8 cellular contexts compared by ENCODE assay signal in genomic region chr4:57109847-57110634, GRCh38. TPM values are rescaled to one million over a fixed set of nuclear protein-coding genes. Genes with fewer than 3 reads are reported as not detected.
A peak's percentile ranks its signal among the peaks of the same experiment; 100 is the strongest.
DNase-seq lines count a peak whose midpoint lies in the region; ATAC-seq and TF ChIP-seq lines count a peak whose summit lies in the region.

A gene with protein sequence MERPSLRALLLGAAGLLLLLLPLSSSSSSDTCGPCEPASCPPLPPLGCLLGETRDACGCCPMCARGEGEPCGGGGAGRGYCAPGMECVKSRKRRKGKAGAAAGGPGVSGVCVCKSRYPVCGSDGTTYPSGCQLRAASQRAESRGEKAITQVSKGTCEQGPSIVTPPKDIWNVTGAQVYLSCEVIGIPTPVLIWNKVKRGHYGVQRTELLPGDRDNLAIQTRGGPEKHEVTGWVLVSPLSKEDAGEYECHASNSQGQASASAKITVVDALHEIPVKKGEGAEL (minus strand): TSS chr4:57110385. CDS start chr4:57110351, 34 bp downstream.

- no peaks in the 10 kb centered on the region for H3K9me3 Mint-ChIP-seq in activated naive CD8-positive, alpha-beta T cell treated with anti-CD3 and anti-CD28 coated beads for 36 hours
- H3K9me3 Mint-ChIP-seq in glutamatergic neuron (ENCODE audit: unreplicated experiment) = peaks cover 10% of the 10 kb centered on the region

- ATAC-seq in GM18867 (IDR thresholded peaks at IDR 0.05; ENCODE audit: unreplicated experiment) = peak; percentile 21

- no peaks in the 10 kb centered on the region for H3K36me3 Mint-ChIP-seq in activated naive CD8-positive, alpha-beta T cell treated with anti-CD3 and anti-CD28 coated beads for 36 hours
- H3K36me3 Mint-ChIP-seq in glutamatergic neuron (ENCODE audit: unreplicated experiment) = no peaks in the 10 kb centered on the region

- H3K27me3 Mint-ChIP-seq in activated naive CD8-positive, alpha-beta T cell treated with anti-CD3 and anti-CD28 coated beads for 36 hours = peaks cover 66% of the 10 kb centered on the region
- H3K27me3 Mint-ChIP-seq in glutamatergic neuron (ENCODE audit: unreplicated experiment) = peaks cover 23% of the 10 kb centered on the region

- no peak within 1 kb of the TSS for H3K27ac Mint-ChIP-seq in activated naive CD8-positive, alpha-beta T cell treated with anti-CD3 and anti-CD28 coated beads for 36 hours
- no peak within 1 kb of the TSS for H3K27ac Mint-ChIP-seq in glutamatergic neuron (ENCODE audit: unreplicated experiment)

- peak within 1 kb of the TSS; percentile 72 for H3K4me3 Mint-ChIP-seq in activated naive CD8-positive, alpha-beta T cell treated with anti-CD3 and anti-CD28 coated beads for 36 hours
- H3K4me3 Mint-ChIP-seq in glutamatergic neuron (ENCODE audit: unreplicated experiment) = peak within 1 kb of the TSS; percentile 93

- H2AFZ ChIP-seq in neuron (ENCODE audit: low read depth, low read length) = peak within 1 kb of the TSS; percentile 67

- no peak for TF ChIP-seq CTCF in glutamatergic neuron (IDR thresholded peaks at IDR 0.05; ENCODE audit: partially characterized antibody, unreplicated experiment)

- H3K27me3 ChIP-seq in neuron (ENCODE audit: insufficient read depth, low read length) = no peaks in the 10 kb centered on the region

- H3K4me1 Mint-ChIP-seq in activated naive CD8-positive, alpha-beta T cell treated with anti-CD3 and anti-CD28 coated beads for 36 hours = peaks cover 9% of the 10 kb centered on the region
- H3K4me1 Mint-ChIP-seq in glutamatergic neuron (ENCODE audit: low read depth, unreplicated experiment) = peaks cover 4% of the 10 kb centered on the region

- no peaks in the 10 kb centered on the region for H3K9me3 ChIP-seq in neuron (ENCODE audit: low read length)

- H3K4me3 ChIP-seq in neuron (ENCODE audit: low read length) = peak within 1 kb of the TSS; percentile 36

- peak; percentile 90 for DNase-seq in AG08395 (ENCODE audit: low spot score)
- peak; percentile 51 for DNase-seq in HuH-7 (ENCODE audit: low spot score)
- peak; percentile 9 for DNase-seq in activated naive CD8-positive, alpha-beta T cell treated with anti-CD3 and anti-CD28 coated beads for 36 hours
- DNase-seq in glutamatergic neuron = peak; percentile 43
- DNase-seq in NCI-H128 (lab: John Stamatoyannopoulos, UW; ENCODE audit: unreplicated experiment) = no peak
- no peak for DNase-seq in stimulated activated naive CD4-positive, alpha-beta T cell (lab: John Stamatoyannopoulos, UW)

- H3K36me3 ChIP-seq in neuron (ENCODE audit: insufficient read depth, low read length) = no peaks in the 10 kb centered on the region

- H3K4me1 ChIP-seq in neuron (ENCODE audit: insufficient read depth, low read length) = peaks cover 13% of the 10 kb centered on the region

RNA-seq across cellular contexts. Expression of the gene that starts here (rescaled TPM):
- total RNA-seq in activated naive CD8-positive, alpha-beta T cell treated with anti-CD3 and anti-CD28 coated beads for 36 hours = not detected
- total RNA-seq in glutamatergic neuron (ENCODE audit: unreplicated experiment) = not detected

Comparison
In these comparisons a context has a peak if more than half of its experiments do, and no peak if none do; other contexts are left out.
1. Peak in DNase-seq in activated naive CD8-positive, alpha-beta T cell treated with anti-CD3 and anti-CD28 coated beads for 36 hours; RNA of the gene not detected or under 1 TPM.
2. Peak in DNase-seq in glutamatergic neuron; RNA of the gene not detected or under 1 TPM.
3. DNase-seq: peak in AG08395 (single experiment) and HuH-7 (single experiment); none in NCI-H128 (single experiment) and stimulated activated naive CD4-positive, alpha-beta T cell (0 of 6).